Comparison of ENCODE assay signal across 14 cellular contexts in genomic region chr9:33782395-33783152, GRCh38. TPM values are rescaled to one million over a fixed set of nuclear protein-coding genes. Genes with fewer than 3 reads are reported as not detected.
DNase-seq lines count a peak whose midpoint lies in the region; ATAC-seq and TF ChIP-seq lines count a peak whose summit lies in the region.
"Had no signal": no experiment of that assay in that cellular context is flagged by ENCODE, and none has a peak within 500 bp of the region (broad histone marks: within the 10 kb centered on the region; RNA-seq: fewer than 3 reads in every experiment).

No MANE protein-coding gene starts in this region.

- H3K4me2 ChIP-seq in GM23338, result no peak overlapping the region
- H3K4me2 ChIP-seq: BLaER1 had no signal

- no peaks in the 10 kb centered on the region for H3K9me3 Mint-ChIP-seq in GM23338
- H3K9me3 Mint-ChIP-seq: activated CD4-positive, alpha-beta T cell treated with anti-CD3 and anti-CD28 coated beads, Interleukin-2, amount 10 ng/mL, durations not matched to agents 7 days and 5 days had no signal

- H3K27me3 ChIP-seq in adipocyte (replicated peaks; ENCODE audit: control insufficient read depth, insufficient read depth, low read length) (no peaks in the 10 kb centered on the region), GM23338 (ENCODE audit: insufficient read depth) (no peaks in the 10 kb centered on the region)
- H3K27me3 ChIP-seq: ascending aorta had no signal

- no peak for ATAC-seq in GM18861 (IDR thresholded peaks at IDR 0.05; ENCODE audit: unreplicated experiment)
- no peak for ATAC-seq in GM23338

- no peak overlapping the region for H3K27ac Mint-ChIP-seq in GM23338
- H3K27ac Mint-ChIP-seq: activated CD4-positive, alpha-beta T cell treated with anti-CD3 and anti-CD28 coated beads, Interleukin-2, amount 10 ng/mL, durations not matched to agents 7 days and 5 days had no signal

- H3K79me2 ChIP-seq in GM23338 (replicated peaks; ENCODE audit: insufficient read depth), result no peaks in the 10 kb centered on the region

- H3K4me1 Mint-ChIP-seq in GM23338, result peaks cover 2% of the 10 kb centered on the region

- H2AFZ ChIP-seq in GM23338, result no peak overlapping the region

- peak; percentile 37 for DNase-seq in AG09309 (ENCODE audit: low read depth)
- peak; percentile 36 for DNase-seq in HS-27A (ENCODE audit: low read depth)
- DNase-seq in adipocyte (ENCODE audit: low read depth), result peak; percentile 65
- peak; percentile 76 for DNase-seq in fibroblast of villous mesenchyme (ENCODE audit: low read depth)
- no peak for DNase-seq in DMS79 (lab: John Stamatoyannopoulos, UW)
- no peak for DNase-seq in GM23338 (ENCODE audit: low spot score)
- DNase-seq in NCI-H510A treated with DMSO at 0.1 percent for 48 hours (lab: John Stamatoyannopoulos, UW), result no peak
- DNase-seq: activated CD4-positive, alpha-beta T cell treated with anti-CD3 and anti-CD28 coated beads, Interleukin-2, amount 10 ng/mL, durations not matched to agents 7 days and 5 days; effector memory CD4-positive, alpha-beta T cell; NCI-H446 treated with DMSO at 0.1 percent for 48 hours; T-helper 9 cell had no signal

- H3F3A ChIP-seq in GM23338 (replicated peaks; ENCODE audit: low read depth), result no peaks in the 10 kb centered on the region

- H3K36me3 Mint-ChIP-seq in GM23338 (ENCODE audit: low read depth), result no peaks in the 10 kb centered on the region

- TF ChIP-seq CTCF in AG09309 (IDR thresholded peaks at IDR 0.05; ENCODE audit: control insufficient read depth, insufficient read depth, low read depth, low read length, missing control alignments) (no peak), fibroblast of villous mesenchyme (IDR thresholded peaks at IDR 0.05; ENCODE audit: insufficient read depth, low read depth, low read length) (no peak), GM23338 (conservative IDR thresholded peaks at IDR 0.05; ENCODE audit: low read depth in 2 of 2) (no peak)

- H3K9ac ChIP-seq in adipocyte (ENCODE audit: low read length), result no peak overlapping the region
- H3K9ac ChIP-seq: BLaER1 had no signal

- no peaks in the 10 kb centered on the region for H4K20me1 ChIP-seq in GM23338 (replicated peaks; ENCODE audit: insufficient read depth)
- H4K20me1 ChIP-seq: BLaER1 had no signal

- H3K36me3 ChIP-seq in adipocyte (ENCODE audit: control insufficient read depth, insufficient read depth, low read length, severe bottlenecking) (no peaks in the 10 kb centered on the region), GM23338 (ENCODE audit: insufficient read depth) (no peaks in the 10 kb centered on the region)
- H3K36me3 ChIP-seq: ascending aorta, BLaER1 had no signal

- H3K9me2 ChIP-seq in GM23338 (ENCODE audit: insufficient read depth), result no peaks in the 10 kb centered on the region

- no peak overlapping the region for H3K27ac ChIP-seq in GM23338 (ENCODE audit: low read depth)
- H3K27ac ChIP-seq: ascending aorta, BLaER1 had no signal

- peaks cover 27% of the 10 kb centered on the region for H3K4me1 ChIP-seq in adipocyte (ENCODE audit: control insufficient read depth, insufficient read depth, low read length)
- no peaks in the 10 kb centered on the region; the same call in 1 of the 2 replicates for H3K4me1 ChIP-seq in GM23338 (ENCODE audit: insufficient read depth)
- H3K4me1 ChIP-seq: ascending aorta had no signal

- H3K4me3 Mint-ChIP-seq in GM23338, result no peak overlapping the region
- H3K4me3 Mint-ChIP-seq: activated CD4-positive, alpha-beta T cell treated with anti-CD3 and anti-CD28 coated beads, Interleukin-2, amount 10 ng/mL, durations not matched to agents 7 days and 5 days had no signal

- H3K9me3 ChIP-seq in adipocyte (ENCODE audit: control insufficient read depth, low read length), result no peaks in the 10 kb centered on the region
- H3K9me3 ChIP-seq: ascending aorta, BLaER1 had no signal

- H3K27me3 Mint-ChIP-seq in GM23338 (ENCODE audit: insufficient read depth, low read depth, poor library complexity), result no peaks in the 10 kb centered on the region

- no peak overlapping the region for H3K4me3 ChIP-seq in AG09309 (ENCODE audit: control insufficient read depth, low read depth, low read length)
- H3K4me3 ChIP-seq in adipocyte (ENCODE audit: low read length), result no peak overlapping the region
- no peak overlapping the region for H3K4me3 ChIP-seq in fibroblast of villous mesenchyme (ENCODE audit: low read depth, low read length)
- no peak overlapping the region for H3K4me3 ChIP-seq in GM23338
- H3K4me3 ChIP-seq: ascending aorta, BLaER1 had no signal

TF ChIP-seq in GM23338, 12 proteins besides CTCF, POLR2A, EP300 and RAD21:
- no peak for TF ChIP-seq CREB1 (CRISPR knock-in tag; IDR thresholded peaks at IDR 0.05; ENCODE audit: low read depth)
- no peak for TF ChIP-seq EZH2 (IDR thresholded peaks at IDR 0.05; ENCODE audit: low read depth, unreplicated experiment)
- TF ChIP-seq, protein P1, sequence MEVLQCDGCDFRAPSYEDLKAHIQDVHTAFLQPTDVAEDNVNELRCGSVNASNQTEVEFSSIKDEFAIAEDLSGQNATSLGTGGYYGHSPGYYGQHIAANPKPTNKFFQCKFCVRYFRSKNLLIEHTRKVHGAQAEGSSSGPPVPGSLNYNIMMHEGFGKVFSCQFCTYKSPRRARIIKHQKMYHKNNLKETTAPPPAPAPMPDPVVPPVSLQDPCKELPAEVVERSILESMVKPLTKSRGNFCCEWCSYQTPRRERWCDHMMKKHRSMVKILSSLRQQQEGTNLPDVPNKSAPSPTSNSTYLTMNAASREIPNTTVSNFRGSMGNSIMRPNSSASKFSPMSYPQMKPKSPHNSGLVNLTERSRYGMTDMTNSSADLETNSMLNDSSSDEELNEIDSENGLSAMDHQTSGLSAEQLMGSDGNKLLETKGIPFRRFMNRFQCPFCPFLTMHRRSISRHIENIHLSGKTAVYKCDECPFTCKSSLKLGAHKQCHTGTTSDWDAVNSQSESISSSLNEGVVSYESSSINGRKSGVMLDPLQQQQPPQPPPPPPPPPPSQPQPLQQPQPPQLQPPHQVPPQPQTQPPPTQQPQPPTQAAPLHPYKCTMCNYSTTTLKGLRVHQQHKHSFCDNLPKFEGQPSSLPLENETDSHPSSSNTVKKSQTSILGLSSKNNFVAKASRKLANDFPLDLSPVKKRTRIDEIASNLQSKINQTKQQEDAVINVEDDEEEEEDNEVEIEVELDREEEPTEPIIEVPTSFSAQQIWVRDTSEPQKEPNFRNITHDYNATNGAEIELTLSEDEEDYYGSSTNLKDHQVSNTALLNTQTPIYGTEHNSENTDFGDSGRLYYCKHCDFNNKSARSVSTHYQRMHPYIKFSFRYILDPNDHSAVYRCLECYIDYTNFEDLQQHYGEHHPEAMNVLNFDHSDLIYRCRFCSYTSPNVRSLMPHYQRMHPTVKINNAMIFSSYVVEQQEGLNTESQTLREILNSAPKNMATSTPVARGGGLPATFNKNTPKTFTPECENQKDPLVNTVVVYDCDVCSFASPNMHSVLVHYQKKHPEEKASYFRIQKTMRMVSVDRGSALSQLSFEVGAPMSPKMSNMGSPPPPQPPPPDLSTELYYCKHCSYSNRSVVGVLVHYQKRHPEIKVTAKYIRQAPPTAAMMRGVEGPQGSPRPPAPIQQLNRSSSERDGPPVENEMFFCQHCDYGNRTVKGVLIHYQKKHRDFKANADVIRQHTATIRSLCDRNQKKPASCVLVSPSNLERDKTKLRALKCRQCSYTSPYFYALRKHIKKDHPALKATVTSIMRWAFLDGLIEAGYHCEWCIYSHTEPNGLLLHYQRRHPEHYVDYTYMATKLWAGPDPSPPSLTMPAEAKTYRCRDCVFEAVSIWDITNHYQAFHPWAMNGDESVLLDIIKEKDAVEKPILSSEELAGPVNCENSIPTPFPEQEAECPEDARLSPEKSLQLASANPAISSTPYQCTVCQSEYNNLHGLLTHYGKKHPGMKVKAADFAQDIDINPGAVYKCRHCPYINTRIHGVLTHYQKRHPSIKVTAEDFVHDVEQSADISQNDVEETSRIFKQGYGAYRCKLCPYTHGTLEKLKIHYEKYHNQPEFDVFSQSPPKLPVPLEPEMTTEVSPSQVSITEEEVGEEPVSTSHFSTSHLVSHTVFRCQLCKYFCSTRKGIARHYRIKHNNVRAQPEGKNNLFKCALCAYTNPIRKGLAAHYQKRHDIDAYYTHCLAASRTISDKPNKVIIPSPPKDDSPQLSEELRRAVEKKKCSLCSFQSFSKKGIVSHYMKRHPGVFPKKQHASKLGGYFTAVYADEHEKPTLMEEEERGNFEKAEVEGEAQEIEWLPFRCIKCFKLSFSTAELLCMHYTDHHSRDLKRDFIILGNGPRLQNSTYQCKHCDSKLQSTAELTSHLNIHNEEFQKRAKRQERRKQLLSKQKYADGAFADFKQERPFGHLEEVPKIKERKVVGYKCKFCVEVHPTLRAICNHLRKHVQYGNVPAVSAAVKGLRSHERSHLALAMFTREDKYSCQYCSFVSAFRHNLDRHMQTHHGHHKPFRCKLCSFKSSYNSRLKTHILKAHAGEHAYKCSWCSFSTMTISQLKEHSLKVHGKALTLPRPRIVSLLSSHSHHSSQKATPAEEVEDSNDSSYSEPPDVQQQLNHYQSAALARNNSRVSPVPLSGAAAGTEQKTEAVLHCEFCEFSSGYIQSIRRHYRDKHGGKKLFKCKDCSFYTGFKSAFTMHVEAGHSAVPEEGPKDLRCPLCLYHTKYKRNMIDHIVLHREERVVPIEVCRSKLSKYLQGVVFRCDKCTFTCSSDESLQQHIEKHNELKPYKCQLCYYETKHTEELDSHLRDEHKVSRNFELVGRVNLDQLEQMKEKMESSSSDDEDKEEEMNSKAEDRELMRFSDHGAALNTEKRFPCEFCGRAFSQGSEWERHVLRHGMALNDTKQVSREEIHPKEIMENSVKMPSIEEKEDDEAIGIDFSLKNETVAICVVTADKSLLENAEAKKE (CRISPR knock-in tag; IDR thresholded peaks at IDR 0.05), result no peak
- no peak for TF ChIP-seq ZNF114 (CRISPR knock-in tag; IDR thresholded peaks at IDR 0.05)
- TF ChIP-seq, protein P2, sequence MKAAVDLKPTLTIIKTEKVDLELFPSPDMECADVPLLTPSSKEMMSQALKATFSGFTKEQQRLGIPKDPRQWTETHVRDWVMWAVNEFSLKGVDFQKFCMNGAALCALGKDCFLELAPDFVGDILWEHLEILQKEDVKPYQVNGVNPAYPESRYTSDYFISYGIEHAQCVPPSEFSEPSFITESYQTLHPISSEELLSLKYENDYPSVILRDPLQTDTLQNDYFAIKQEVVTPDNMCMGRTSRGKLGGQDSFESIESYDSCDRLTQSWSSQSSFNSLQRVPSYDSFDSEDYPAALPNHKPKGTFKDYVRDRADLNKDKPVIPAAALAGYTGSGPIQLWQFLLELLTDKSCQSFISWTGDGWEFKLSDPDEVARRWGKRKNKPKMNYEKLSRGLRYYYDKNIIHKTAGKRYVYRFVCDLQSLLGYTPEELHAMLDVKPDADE (IDR thresholded peaks at IDR 0.05), result no peak
- no peak for TF ChIP-seq JUNB (IDR thresholded peaks at IDR 0.05; ENCODE audit: unreplicated experiment)
- no peak for TF ChIP-seq EZH2phosphoT487 (IDR thresholded peaks at IDR 0.05; ENCODE audit: unreplicated experiment)
- TF ChIP-seq NANOG (IDR thresholded peaks at IDR 0.05; ENCODE audit: borderline replicate concordance), result no peak

RNA-seq across cellular contexts. Expression of gene PRSS3, which starts 12.8 kb away (rescaled TPM):
- total RNA-seq in fibroblast of villous mesenchyme, result 3.9 and 12.9 TPM in 2 replicates
- 2.5 and 4.2 TPM in 2 replicates for total RNA-seq in GM23338 (2014; rRNA removed; shearing (Covaris generic))
- 3.4 and 4.5 TPM in 2 replicates for polyA plus RNA-seq in GM23338 (2016; fragmentation: Nextera tagmentation; extraction: Ambion mirVana)
- total RNA-seq: activated CD4-positive, alpha-beta T cell treated with anti-CD3 and anti-CD28 coated beads, Interleukin-2, amount 10 ng/mL, durations not matched to agents 7 days and 5 days; ascending aorta had no signal

RNA-seq across cellular contexts. Expression of gene UBE2R2, which starts 34.4 kb away (rescaled TPM):
- total RNA-seq in fibroblast of villous mesenchyme, result 20.3 and 20.6 TPM in 2 replicates
- 32.5 and 36.4 TPM in 2 replicates for total RNA-seq in GM23338 (2014; rRNA removed; shearing (Covaris generic))
- 23.2 and 23.4 TPM in 2 replicates for polyA plus RNA-seq in GM23338 (2016; fragmentation: Nextera tagmentation; extraction: Ambion mirVana)

Comparison
In these comparisons a context has a peak if more than half of its experiments do, and no peak if none do; other contexts are left out.
1. DNase-seq: peak in AG09309 (single experiment), HS-27A (single experiment), adipocyte (single experiment) and fibroblast of villous mesenchyme (single experiment); none in DMS79 (single experiment), GM23338 (single experiment) and NCI-H510A treated with DMSO at 0.1 percent for 48 hours (single experiment).